ENCODE assay signal across 26 cellular contexts in the genomic region with DNA sequence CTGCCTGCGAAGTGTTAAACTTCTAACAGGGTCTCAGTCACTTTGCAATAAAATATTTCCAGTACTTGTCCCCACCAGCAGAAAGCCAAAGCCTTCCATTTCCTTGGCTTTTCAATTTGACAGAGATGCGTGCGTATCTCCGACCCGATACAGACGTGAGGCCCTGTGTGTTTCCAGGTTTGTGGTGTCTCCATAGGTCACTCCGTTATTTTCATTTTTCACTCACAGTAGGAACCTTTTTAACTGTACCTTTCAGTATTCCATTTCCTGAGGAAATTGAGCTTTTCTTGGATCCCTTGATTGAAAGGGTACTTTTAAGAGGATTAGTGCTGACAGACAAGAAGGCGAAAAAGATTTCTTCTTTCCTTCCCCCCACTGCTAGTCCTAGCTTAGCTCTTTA.
"Had no signal": no experiment of that assay in that cellular context is flagged by ENCODE, and none has a peak within 500 bp of the region (broad histone marks: within the 10 kb centered on the region; RNA-seq: fewer than 3 reads in every experiment).

No MANE protein-coding gene starts in this region.

- H3K9me3 Mint-ChIP-seq: immature natural killer cell; naive B cell; natural killer cell treated with Interleukin-12 subunit alpha and Interleukin-12 subunit beta and Interleukin-15 and Interleukin-18, amount 100 ng/mL, for 72 hours; stimulated activated memory B cell treated with anti-CD40 and anti-IgM and Interleukin-4, amounts not matched to agents 10 μg/mL and 1 μg/mL and 100 μg/mL, for 72 hours; stimulated activated naive CD8-positive, alpha-beta T cell treated with anti-CD3 and anti-CD28 coated beads, Interleukin-15, amount 100 ng/mL, for 72 hours; type B pancreatic cell had no signal

- ATAC-seq: left colon; left lung; lower lobe of right lung; natural killer cell treated with Interleukin-12 subunit alpha and Interleukin-12 subunit beta and Interleukin-15 and Interleukin-18, amount 100 ng/mL, for 72 hours; right lobe of liver; stimulated activated memory B cell treated with anti-CD40 and anti-IgM and Interleukin-4, amounts not matched to agents 10 μg/mL and 1 μg/mL and 100 μg/mL, for 72 hours; stimulated activated naive CD8-positive, alpha-beta T cell treated with anti-CD3 and anti-CD28 coated beads, Interleukin-15, amount 100 ng/mL, for 72 hours had no signal

- H3K27ac Mint-ChIP-seq: immature natural killer cell; naive B cell; natural killer cell treated with Interleukin-12 subunit alpha and Interleukin-12 subunit beta and Interleukin-15 and Interleukin-18, amount 100 ng/mL, for 72 hours; progenitor cell of endocrine pancreas; stimulated activated memory B cell treated with anti-CD40 and anti-IgM and Interleukin-4, amounts not matched to agents 10 μg/mL and 1 μg/mL and 100 μg/mL, for 72 hours; stimulated activated naive CD8-positive, alpha-beta T cell treated with anti-CD3 and anti-CD28 coated beads, Interleukin-15, amount 100 ng/mL, for 72 hours; type B pancreatic cell had no signal

- DNase-seq: hypothalamus; immature natural killer cell; kidney; left colon; left lung; lower lobe of right lung; mammary epithelial cell; mesenchymal stem cell; naive B cell; ovary; right lobe of liver; stimulated activated CD4-positive, alpha-beta T cell treated with anti-CD3 and anti-CD28 coated beads, Interleukin-1b, Interleukin-23, amount 100 ng/mL, for 48 hours; stimulated activated CD4-positive, alpha-beta T cell treated with anti-CD3 and anti-CD28 coated beads, Interleukin-2, amount 100 ng/mL, for 48 hours; stimulated activated CD4-positive, alpha-beta T cell treated with anti-CD3 and anti-CD28 coated beads, Interleukin-4, amount 100 ng/mL, for 4 hours; stimulated activated CD8-positive, alpha-beta memory T cell treated with anti-CD3 and anti-CD28 coated beads, Interleukin-4, amount 100 ng/mL, for 48 hours; stimulated activated naive CD4-positive, alpha-beta T cell treated with Interleukin-2 at 50 U/mL for 16 hours; stimulated activated naive CD8-positive, alpha-beta T cell treated with anti-CD3 and anti-CD28 coated beads, Interleukin-15, amount 100 ng/mL, for 72 hours; substantia nigra; uterus had no signal

- H3K4me3 ChIP-seq: left lung, lower lobe of right lung, ovary, right atrium auricular region, right lobe of liver, smooth muscle cell, tibial nerve, uterus had no signal

- H3K9me3 ChIP-seq: left lung, lower lobe of right lung, ovary, right atrium auricular region, right lobe of liver, tibial nerve, uterus had no signal

- H3K36me3 Mint-ChIP-seq: immature natural killer cell; naive B cell; natural killer cell treated with Interleukin-12 subunit alpha and Interleukin-12 subunit beta and Interleukin-15 and Interleukin-18, amount 100 ng/mL, for 72 hours; type B pancreatic cell had no signal

- H3K27ac ChIP-seq: left lung, lower lobe of right lung, ovary, right atrium auricular region, right lobe of liver, tibial nerve, uterus had no signal

- H3K4me2 ChIP-seq: smooth muscle cell had no signal

- H3K27me3 ChIP-seq: left lung, ovary, right atrium auricular region, right lobe of liver, tibial nerve, uterus had no signal

- H3K27me3 Mint-ChIP-seq: naive B cell; natural killer cell treated with Interleukin-12 subunit alpha and Interleukin-12 subunit beta and Interleukin-15 and Interleukin-18, amount 100 ng/mL, for 72 hours; progenitor cell of endocrine pancreas; stimulated activated memory B cell treated with anti-CD40 and anti-IgM and Interleukin-4, amounts not matched to agents 10 μg/mL and 1 μg/mL and 100 μg/mL, for 72 hours; stimulated activated naive CD8-positive, alpha-beta T cell treated with anti-CD3 and anti-CD28 coated beads, Interleukin-15, amount 100 ng/mL, for 72 hours; type B pancreatic cell had no signal

- H3K4me1 Mint-ChIP-seq: immature natural killer cell had no signal

- H3K4me3 Mint-ChIP-seq: immature natural killer cell; naive B cell; natural killer cell treated with Interleukin-12 subunit alpha and Interleukin-12 subunit beta and Interleukin-15 and Interleukin-18, amount 100 ng/mL, for 72 hours; stimulated activated memory B cell treated with anti-CD40 and anti-IgM and Interleukin-4, amounts not matched to agents 10 μg/mL and 1 μg/mL and 100 μg/mL, for 72 hours; stimulated activated naive CD8-positive, alpha-beta T cell treated with anti-CD3 and anti-CD28 coated beads, Interleukin-15, amount 100 ng/mL, for 72 hours; type B pancreatic cell had no signal

- H3K36me3 ChIP-seq: left lung, lower lobe of right lung, ovary, right atrium auricular region, right lobe of liver, tibial nerve, uterus had no signal

- H3K4me1 ChIP-seq: left lung, lower lobe of right lung, right lobe of liver, uterus had no signal
